In the genomic region with DNA sequence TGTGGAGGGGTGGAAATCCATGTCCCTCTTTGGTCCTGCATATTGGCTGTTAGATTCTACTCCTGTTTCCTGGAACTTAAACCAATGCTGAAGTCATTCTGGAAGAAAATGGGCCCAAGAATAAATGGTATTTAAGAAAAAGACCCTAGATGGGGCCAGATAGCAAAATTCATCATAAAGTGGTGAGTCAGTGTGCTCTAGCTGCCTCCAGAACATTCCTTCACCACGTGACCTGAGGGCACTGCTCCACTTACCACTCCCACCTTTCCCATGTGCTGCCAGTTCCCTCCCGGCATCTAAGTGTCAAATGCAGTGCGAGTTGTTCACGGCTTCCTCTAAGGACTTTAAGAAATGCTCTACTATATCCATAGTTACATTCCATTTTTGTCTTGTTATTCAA, we compare ENCODE assay signal across 8 cellular contexts. TPM values are rescaled to one million over a fixed set of nuclear protein-coding genes. Genes with fewer than 3 reads are reported as not detected.
DNase-seq lines count a peak whose midpoint lies in the region; ATAC-seq, FAIRE-seq and TF ChIP-seq lines count a peak whose summit lies in the region.

No MANE protein-coding gene starts in this region.

- no peak overlapping the region for H2BK5ac ChIP-seq in IMR-90 (ENCODE audit: low read depth, low read length, poor library complexity, severe bottlenecking)

- no peak overlapping the region for H4K5ac ChIP-seq in IMR-90 (ENCODE audit: low read depth, low read length)

- H3K4ac ChIP-seq in IMR-90 (ENCODE audit: low read depth, low read length) = 0 out of 2 replicates have a peak overlapping the region, but pooled peaks have one; percentile 8

- H2AFZ ChIP-seq in IMR-90 (replicated peaks; ENCODE audit: low read length, poor library complexity) = no peak overlapping the region
- H2AFZ ChIP-seq in GM12878 (ENCODE audit: control insufficient read depth, low read depth, low read length) = peak overlapping the region; percentile 67

- dilution Hi-C loops in IMR-90 (cut with HindIII; ENCODE audit: low sequenced_read_pairs, unreplicated experiment) = no loop called here

- H3K9ac ChIP-seq in BLaER1 (no peak overlapping the region), IMR-90 (ENCODE audit: low read depth, low read length) (no peak overlapping the region), GM12878 (ENCODE audit: control insufficient read depth, insufficient read depth, low read length) (no peak overlapping the region)

- H3K9me3 ChIP-seq in BLaER1 = no peaks in the 10 kb centered on the region
- no peaks in the 10 kb centered on the region for H3K9me3 ChIP-seq in IMR-90 (ENCODE audit: control insufficient read depth, insufficient read depth, low read length)
- H3K9me3 ChIP-seq in GM12878 (replicated peaks; ENCODE audit: control insufficient read depth, insufficient read depth, low read length) = no peaks in the 10 kb centered on the region

- in situ Hi-C loops in IMR-90 (cut with MboI; ENCODE audit: low sequenced_read_pairs) = no loop called here
- in situ Hi-C loops in GM12878 (cut with MboI) = no loop called here

- no peak overlapping the region for H3K56ac ChIP-seq in IMR-90 (ENCODE audit: extremely low read depth, insufficient read depth, low read length)

- H3K14ac ChIP-seq in IMR-90 (replicated peaks; ENCODE audit: low read depth, low read length) = peak overlapping the region; percentile 11; the same call in 1 of the 2 replicates

- no peak for TF ChIP-seq CTCF in IMR-90 (conservative IDR thresholded peaks at IDR 0.05; ENCODE audit: low read depth, low read length)
- TF ChIP-seq CTCF in GM12878 (IDR thresholded peaks at IDR 0.05 in 2 of 3, conservative IDR thresholded peaks at IDR 0.05 in 1 of 3; ENCODE audit: control insufficient read depth in 2 of 3, extremely low read depth in 1 of 3, insufficient read depth in 1 of 3, low read depth in 3 of 3, low read length in 3 of 3) = no peak

- H2BK15ac ChIP-seq in IMR-90 (ENCODE audit: low read depth, low read length) = no peak overlapping the region

- H3K4me3 ChIP-seq in BLaER1 (no peak overlapping the region), IMR-90 (ENCODE audit: insufficient read depth, low read depth, low read length) (no peak overlapping the region), GM12878 (no peak overlapping the region)

- H2BK120ac ChIP-seq in IMR-90 (ENCODE audit: low read depth, low read length) = no peak overlapping the region

- H3K9me1 ChIP-seq in IMR-90 (ENCODE audit: insufficient read depth, low read length) = peaks cover 10% of the 10 kb centered on the region

- H4K20me1 ChIP-seq in BLaER1 (peaks cover 28% of the 10 kb centered on the region; the same call in 1 of the 2 replicates), IMR-90 (ENCODE audit: insufficient read depth, low read length) (peaks cover 31% of the 10 kb centered on the region; the same call in 1 of the 2 replicates), GM12878 (ENCODE audit: control insufficient read depth, insufficient read depth) (no peaks in the 10 kb centered on the region)

- POLR2A ChIA-PET in IMR-90 (lab: Charles Lee; ENCODE audit: unreplicated experiment) = no interaction called here
- POLR2A ChIA-PET in GM12878 (lab: Charles Lee) = interaction anchor here (0.6 to 1.4 kb wide), 4 partner anchors 32 to 49 kb away, joined by 3 to 4 read pairs (median 3); no protein-coding TSS in a partner anchor

- SMC1A ChIA-PET in GM12878 (lab: Charles Lee; ENCODE audit: uncharacterized antibody, unreplicated experiment) = interaction anchor here (0.9 to 4.8 kb wide), 8 partner anchors 9 to 130 kb away, joined by 3 to 26 read pairs (median 3); no protein-coding TSS in a partner anchor

- 93% methylated on average over 3 of the region's 4 CpGs; no CpG with 5 or more reads in 1 of the 2 experiments for WGBS in IMR-90 (ENCODE audit: extremely low coverage in 2 of 2, insufficient read length in 1 of 2), 2 experiments
- 99% methylated on average over 4 of the region's 4 CpGs for WGBS in GM12878 (ENCODE audit: insufficient coverage, insufficient replicate concordance, low lambda C conversion rate, missing lambda C conversion rate)

- no peak for FAIRE-seq in GM12878 (lab: Jason Lieb, UNC)

- no peak for TF ChIP-seq EP300 in GM12878 (IDR thresholded peaks at IDR 0.05; ENCODE audit: borderline replicate concordance in 1 of 2, control insufficient read depth in 1 of 2, low read depth in 2 of 2, low read length in 2 of 2)

- H4K8ac ChIP-seq in IMR-90 (ENCODE audit: low read depth in 2 of 2, low read length in 2 of 2) = 0 out of 4 replicates have a peak overlapping the region, but pooled peaks have one; percentile 2 to 11

- H4K91ac ChIP-seq in IMR-90 (ENCODE audit: insufficient read depth, low read depth, low read length) = no peak overlapping the region

- peaks cover 21% of the 10 kb centered on the region for H3K4me1 ChIP-seq in BLaER1
- peaks cover 6% of the 10 kb centered on the region for H3K4me1 ChIP-seq in IMR-90 (ENCODE audit: control insufficient read depth, insufficient read depth, low read length)
- peaks cover 17% of the 10 kb centered on the region for H3K4me1 ChIP-seq in GM12878 (ENCODE audit: control insufficient read depth, insufficient read depth, low read length)

- H3K79me2 ChIP-seq in GM12878 (ENCODE audit: control insufficient read depth, insufficient read depth, low read length) = no peaks in the 10 kb centered on the region

- peaks cover 68% of the 10 kb centered on the region for H3K36me3 ChIP-seq in BLaER1
- H3K36me3 ChIP-seq in IMR-90 (ENCODE audit: control insufficient read depth, insufficient read depth, low read length) = peaks cover 65% of the 10 kb centered on the region
- peaks cover 12 to 24% of the 10 kb centered on the region in 2 experiments for H3K36me3 ChIP-seq in GM12878 (ENCODE audit: control insufficient read depth in 2 of 2, insufficient read depth in 2 of 2, low read length in 1 of 2)

- H3K27me3 ChIP-seq in BLaER1 = no peaks in the 10 kb centered on the region
- H3K27me3 ChIP-seq in IMR-90 (ENCODE audit: control insufficient read depth, insufficient read depth, low read length) = no peaks in the 10 kb centered on the region
- no peaks in the 10 kb centered on the region for H3K27me3 ChIP-seq in GM12878 (replicated peaks in 1 of 2; ENCODE audit: control insufficient read depth in 2 of 2, insufficient read depth in 2 of 2, low read length in 1 of 2)

- DNase-seq in IMR-90 (peak; percentile 49), GM12878 (ENCODE audit: low read depth, low spot score) (no peak), myocyte (ENCODE audit: low read depth) (peak; percentile 36), NCI-H69 (lab: John Stamatoyannopoulos, UW) (no peak), T-helper 9 cell (no peak), ureter (ENCODE audit: low spot score) (no peak)

- 0 out of 2 replicates have a peak overlapping the region, but pooled peaks have one; percentile 20 for H2AK5ac ChIP-seq in IMR-90 (ENCODE audit: low read depth, low read length)

- ATAC-seq in IMR-90 (ENCODE audit: low read depth) = peak; percentile 46
- no peak for ATAC-seq in GM12878
- ATAC-seq in HG03196 (IDR thresholded peaks at IDR 0.05; ENCODE audit: unreplicated experiment) = no peak

- H3K4me2 ChIP-seq in BLaER1 = peak overlapping the region; percentile 78
- H3K4me2 ChIP-seq in IMR-90 (ENCODE audit: low read depth, low read length) = no peak overlapping the region
- peak overlapping the region; percentile 78 for H3K4me2 ChIP-seq in GM12878 (ENCODE audit: control insufficient read depth, insufficient read depth)

- TF ChIP-seq POLR2A in IMR-90 (IDR thresholded peaks at IDR 0.05; ENCODE audit: low read depth, low read length) (no peak), GM12878 (IDR thresholded peaks at IDR 0.05; ENCODE audit: low read depth, low read length) (no peak)

- H2AK9ac ChIP-seq in IMR-90 (replicated peaks; ENCODE audit: low read depth, low read length, poor library complexity) = no peak overlapping the region

- no peak overlapping the region for H3K18ac ChIP-seq in IMR-90 (ENCODE audit: low read depth, low read length)

- H2BK20ac ChIP-seq in IMR-90 (ENCODE audit: low read depth, low read length) = no peak overlapping the region

- no peak overlapping the region for H3K23ac ChIP-seq in IMR-90 (ENCODE audit: low read depth, low read length)

- no peak for TF ChIP-seq RAD21 in IMR-90 (IDR thresholded peaks at IDR 0.05; ENCODE audit: low read length)
- no peak for TF ChIP-seq RAD21 in GM12878 (IDR thresholded peaks at IDR 0.05; ENCODE audit: insufficient read depth, low read depth, low read length)

- CTCF ChIA-PET in IMR-90 (lab: Yijun Ruan, JAX) = no interaction called here
- CTCF ChIA-PET in GM12878 (lab: Yijun Ruan, JAX) = interaction anchor here (0.6 to 4.3 kb wide), 10 partner anchors 9 to 131 kb away, joined by 3 to 43 read pairs (median 6); a partner anchor contains a TSS

- H3K27ac ChIP-seq in BLaER1 (peak overlapping the region; percentile 52; the same call in 1 of the 2 replicates), IMR-90 (ENCODE audit: insufficient read depth, low read length) (peak overlapping the region; percentile 24; the same call in 1 of the 2 replicates), GM12878 (ENCODE audit: control insufficient read depth, insufficient read depth) (peak overlapping the region; percentile 75)

- peaks cover 9 to 65% of the 10 kb centered on the region in 2 experiments; a peak in 3 of 4 replicates for H3K79me1 ChIP-seq in IMR-90 (ENCODE audit: low read depth in 1 of 2, low read length in 2 of 2)

- intact Hi-C loops in IMR-90 (cut with micrococcal nuclease) (no loop called here), GM12878 (cut with micrococcal nuclease; ENCODE audit: unreplicated experiment) (no loop called here)

- BruUV-seq in IMR-90 (replicated peaks; lab: Mats Ljungman, UMichigan) (no TSS peak), GM12878 (replicated peaks; lab: Mats Ljungman, UMichigan) (no TSS peak)

- RAD21 ChIA-PET in GM12878 (lab: Charles Lee; ENCODE audit: unreplicated experiment) = interaction anchor here (0.7 to 3.5 kb wide), 9 partner anchors 9 to 93 kb away, joined by 3 to 23 read pairs (median 3); no protein-coding TSS in a partner anchor

RNA-seq across cellular contexts. Expression of a gene that starts 30.9 kb away (rescaled TPM):
- 71.5 and 80.8 TPM in 2 replicates for total RNA-seq in IMR-90 (2012; rRNA removed)
- polyA plus RNA-seq in IMR-90 (2012; rRNA removed) = 57.3 and 80.7 TPM in 2 replicates
- polyA plus RNA-seq in IMR-90 (2012; cell fraction: cytosol; rRNA removed) = 50.3 and 75.4 TPM in 2 replicates
- polyA plus RNA-seq in IMR-90 (2012; cell fraction: nucleus; rRNA removed; ENCODE audit: low replicate concordance) = 71.1 and 101 TPM in 2 replicates
- 427 and 452 TPM in 2 replicates for total RNA-seq in GM12878 (2013; cell fraction: nucleolus; rRNA removed)
- total RNA-seq in GM12878 (2014; rRNA removed) = 103 and 107 TPM in 2 replicates
- total RNA-seq in GM12878 (2014; rRNA removed; fragmentation: Illumina TruSeq; extraction: Trizol) = 100 and 101 TPM in 2 replicates
- total RNA-seq in GM12878 (2021) = 128 and 130 TPM in 2 replicates
- polyA plus RNA-seq in GM12878 (2011; ENCODE audit: low read depth) = 48.1 TPM
- 100 and 159 TPM in 2 replicates for polyA plus RNA-seq in GM12878 (2011; rRNA removed)
- polyA plus RNA-seq in GM12878 (2011; cell fraction: cytosol; rRNA removed) = 64.8 and 80.3 TPM in 2 replicates
- 141 and 157 TPM in 2 replicates for polyA plus RNA-seq in GM12878 (2011; cell fraction: nucleus; rRNA removed)
- polyA plus RNA-seq in GM12878 (2012) = 71.3 and 83.1 TPM in 2 replicates
- 127 and 140 TPM in 2 replicates for polyA plus RNA-seq in GM12878 (2014; fragmentation: Illumina TruSeq; extraction: Trizol)
- 10 to 100 TPM; 24.8 to 44.0 TPM for polyA plus RNA-seq in GM12878 (2014; fragmentation: Nextera tagmentation; extraction: Ambion mirVana)
- 121 TPM in 2 replicates for polyA plus RNA-seq in GM12878 (2014; rRNA removed)
- polyA plus RNA-seq in GM12878 (2016; fragmentation: Nextera tagmentation; extraction: Ambion mirVana) = 100 to 1,000 TPM; 181 to 198 TPM
- 62.6 and 97.0 TPM in 2 replicates for polyA minus RNA-seq in GM12878 (2011; rRNA and poly(A)+ RNA removed)
- polyA minus RNA-seq in GM12878 (2011; cell fraction: cytosol; rRNA and poly(A)+ RNA removed) = 28.8 and 30.2 TPM in 2 replicates
- 52.5 and 71.7 TPM in 2 replicates for polyA minus RNA-seq in GM12878 (2011; cell fraction: nucleus; rRNA and poly(A)+ RNA removed)
- total RNA-seq in myocyte = 111 and 117 TPM in 2 replicates
- polyA plus RNA-seq in myocyte (2012) = 107 TPM
- 189 TPM for total RNA-seq in ureter

RNA-seq across cellular contexts. Expression of a gene that starts 34.2 kb away (rescaled TPM):
- total RNA-seq in IMR-90 (2012; rRNA removed) (65.8 and 78.3 TPM in 2 replicates), GM12878 (2014; rRNA removed) (42.2 and 44.1 TPM in 2 replicates), GM12878 (2014; rRNA removed; fragmentation: Illumina TruSeq; extraction: Trizol) (32.9 and 33.9 TPM in 2 replicates), GM12878 (2021) (49.2 TPM in 2 replicates), myocyte (60.7 and 73.1 TPM in 2 replicates), ureter (90.0 TPM)
- polyA plus RNA-seq in IMR-90 (2012; rRNA removed) (62.5 and 72.7 TPM in 2 replicates), GM12878 (2011; rRNA removed) (51.4 and 60.6 TPM in 2 replicates), GM12878 (2014; fragmentation: Illumina TruSeq; extraction: Trizol) (35.7 and 42.9 TPM in 2 replicates), GM12878 (2014; fragmentation: Nextera tagmentation; extraction: Ambion mirVana) (10 to 100 TPM in 1 of 2 experiments, 1 to 10 TPM in 1; 7.8 to 19.7 TPM), GM12878 (2014; rRNA removed) (51.0 and 52.5 TPM in 2 replicates), GM12878 (2016; fragmentation: Nextera tagmentation; extraction: Ambion mirVana) (10 to 100 TPM; 48.6 to 51.7 TPM)
- polyA plus RNA-seq in IMR-90 (2012; cell fraction: cytosol; rRNA removed) = 42.2 and 49.8 TPM in 2 replicates
- 168 and 280 TPM in 2 replicates for polyA plus RNA-seq in IMR-90 (2012; cell fraction: nucleus; rRNA removed; ENCODE audit: low replicate concordance)
- total RNA-seq in GM12878 (2013; cell fraction: nucleolus; rRNA removed) = 82.2 and 99.9 TPM in 2 replicates
- polyA plus RNA-seq in GM12878 (2011; ENCODE audit: low read depth) = 31.3 TPM
- polyA plus RNA-seq in GM12878 (2011; cell fraction: cytosol; rRNA removed) = 43.0 and 45.6 TPM in 2 replicates
- 128 and 145 TPM in 2 replicates for polyA plus RNA-seq in GM12878 (2011; cell fraction: nucleus; rRNA removed)
- 44.0 and 47.5 TPM in 2 replicates for polyA plus RNA-seq in GM12878 (2012)
- polyA minus RNA-seq in GM12878 (2011; rRNA and poly(A)+ RNA removed) = 41.5 and 48.6 TPM in 2 replicates
- polyA minus RNA-seq in GM12878 (2011; cell fraction: cytosol; rRNA and poly(A)+ RNA removed) = 16.4 and 20.3 TPM in 2 replicates
- polyA minus RNA-seq in GM12878 (2011; cell fraction: nucleus; rRNA and poly(A)+ RNA removed) = 46.5 and 65.3 TPM in 2 replicates
- polyA plus RNA-seq in myocyte (2012) = 103 TPM

Comparison
In these comparisons a context has a peak if more than half of its experiments do, and no peak if none do; other contexts are left out.
1. H3K27ac ChIP-seq: peak in every context shown above with its lines; median percentile 75 in GM12878; 52 in BLaER1; 24 in IMR-90.
2. DNase-seq: peak in IMR-90 (single experiment) and myocyte (single experiment); none in GM12878 (single experiment), NCI-H69 (single experiment), T-helper 9 cell (single experiment) and ureter (single experiment).